Comparison of ENCODE assay signal across 29 cellular contexts in genomic region chr1:193680924-193681316, GRCh38.
"Had no signal": no experiment of that assay in that cellular context is flagged by ENCODE, and none has a peak within 500 bp of the region (broad histone marks: within the 10 kb centered on the region; RNA-seq: fewer than 3 reads in every experiment).

No MANE protein-coding gene starts in this region.

- H2AFZ ChIP-seq: parathyroid adenoma had no signal

- H3K27me3 ChIP-seq: breast epithelium, esophagus muscularis mucosa, right lobe of liver, uterus had no signal

- H3K4me3 ChIP-seq: breast epithelium, esophagus muscularis mucosa, left ventricle myocardium inferior, right lobe of liver, thoracic aorta, uterus had no signal

- ATAC-seq: naive thymus-derived CD8-positive, alpha-beta T cell; right lobe of liver had no signal

- H3K27ac ChIP-seq: breast epithelium, esophagus muscularis mucosa, parathyroid adenoma, right lobe of liver, thoracic aorta, uterus had no signal

- H3K4me1 ChIP-seq: breast epithelium, left ventricle myocardium inferior, parathyroid adenoma, right lobe of liver, uterus had no signal

- H3K36me3 ChIP-seq: breast epithelium, esophagus muscularis mucosa, left ventricle myocardium inferior, right lobe of liver, thoracic aorta, uterus had no signal

- H3K36me3 Mint-ChIP-seq: activated CD4-positive, alpha-beta memory T cell treated with anti-CD3 and anti-CD28 coated beads for 36 hours; activated naive CD4-positive, alpha-beta T cell treated with anti-CD3 and anti-CD28 coated beads, Interleukin-2, amount 10 ng/mL, durations not matched to agents 7 days and 5 days; naive thymus-derived CD8-positive, alpha-beta T cell had no signal

- H3K27me3 Mint-ChIP-seq: activated CD4-positive, alpha-beta memory T cell treated with anti-CD3 and anti-CD28 coated beads for 36 hours; activated CD4-positive, alpha-beta T cell treated with anti-CD3 and anti-CD28 coated beads, Interleukin-2, amount 10 ng/mL, durations not matched to agents 24 days and 14 days; activated naive CD4-positive, alpha-beta T cell treated with anti-CD3 and anti-CD28 coated beads, Interleukin-2, amount 10 ng/mL, durations not matched to agents 7 days and 5 days; activated T-cell treated with anti-CD3 and anti-CD28 coated beads, Interleukin-2, amount 50 U/mL, for 24 hours; stimulated activated naive CD8-positive, alpha-beta T cell treated with anti-CD3 and anti-CD28 coated beads, Interleukin-15, Interleukin-2, amounts not matched to agents 100 ng/mL and 50 ng/mL, for 24 hours had no signal

- H3K79me2 ChIP-seq: parathyroid adenoma had no signal

- H3K9me3 Mint-ChIP-seq: activated CD4-positive, alpha-beta memory T cell treated with anti-CD3 and anti-CD28 coated beads for 36 hours; activated naive CD4-positive, alpha-beta T cell treated with anti-CD3 and anti-CD28 coated beads, Interleukin-2, amount 10 ng/mL, durations not matched to agents 7 days and 5 days; activated T-cell treated with anti-CD3 and anti-CD28 coated beads, Interleukin-2, amount 50 U/mL, for 24 hours; neural crest cell; stimulated activated naive CD8-positive, alpha-beta T cell treated with anti-CD3 and anti-CD28 coated beads, Interleukin-15, Interleukin-2, amounts not matched to agents 100 ng/mL and 50 ng/mL, for 24 hours had no signal

- H3K4me1 Mint-ChIP-seq: activated CD4-positive, alpha-beta T cell treated with anti-CD3 and anti-CD28 coated beads, Interleukin-2, amount 10 ng/mL, durations not matched to agents 24 days and 14 days; activated naive CD4-positive, alpha-beta T cell treated with anti-CD3 and anti-CD28 coated beads, Interleukin-2, amount 10 ng/mL, durations not matched to agents 7 days and 5 days had no signal

- H3K27ac Mint-ChIP-seq: activated CD4-positive, alpha-beta memory T cell treated with anti-CD3 and anti-CD28 coated beads for 36 hours; activated CD4-positive, alpha-beta T cell treated with anti-CD3 and anti-CD28 coated beads, Interleukin-2, amount 10 ng/mL, durations not matched to agents 24 days and 14 days; activated naive CD4-positive, alpha-beta T cell treated with anti-CD3 and anti-CD28 coated beads, Interleukin-2, amount 10 ng/mL, durations not matched to agents 7 days and 5 days; activated T-cell treated with anti-CD3 and anti-CD28 coated beads, Interleukin-2, amount 50 U/mL, for 24 hours; stimulated activated naive CD8-positive, alpha-beta T cell treated with anti-CD3 and anti-CD28 coated beads, Interleukin-15, Interleukin-2, amounts not matched to agents 100 ng/mL and 50 ng/mL, for 24 hours; T-helper 1 cell treated with Interleukin-12 subunit alpha and Interleukin-12 subunit beta and Interleukin-4 antibody, amounts not matched to agents 30 μg/mL and 1 μg/mL, for 36 hours had no signal

- H3K4me3 Mint-ChIP-seq: activated CD4-positive, alpha-beta memory T cell treated with anti-CD3 and anti-CD28 coated beads for 36 hours; activated CD4-positive, alpha-beta T cell treated with anti-CD3 and anti-CD28 coated beads, Interleukin-2, amount 10 ng/mL, durations not matched to agents 24 days and 14 days; activated naive CD4-positive, alpha-beta T cell treated with anti-CD3 and anti-CD28 coated beads, Interleukin-2, amount 10 ng/mL, durations not matched to agents 7 days and 5 days; activated T-cell treated with anti-CD3 and anti-CD28 coated beads, Interleukin-2, amount 50 U/mL, for 24 hours; naive thymus-derived CD8-positive, alpha-beta T cell; neural crest cell; stimulated activated naive CD8-positive, alpha-beta T cell treated with anti-CD3 and anti-CD28 coated beads, Interleukin-15, Interleukin-2, amounts not matched to agents 100 ng/mL and 50 ng/mL, for 24 hours; T-helper 1 cell treated with Interleukin-12 subunit alpha and Interleukin-12 subunit beta and Interleukin-4 antibody, amounts not matched to agents 30 μg/mL and 1 μg/mL, for 36 hours had no signal

- DNase-seq: activated CD4-positive, alpha-beta memory T cell treated with anti-CD3 and anti-CD28 coated beads for 36 hours; activated CD4-positive, alpha-beta T cell treated with anti-CD3 and anti-CD28 coated beads, Interleukin-2, amount 10 ng/mL, durations not matched to agents 24 days and 14 days; activated CD4-positive, CD25-positive, alpha-beta regulatory T cell treated with anti-CD3 and anti-CD28 coated beads, Interleukin-2, amount 50 U/mL, for 72 hours; activated CD8-positive, alpha-beta memory T cell treated with anti-CD3 and anti-CD28 coated beads, Interleukin-2, amount 50 U/mL, for 4 hours; activated gamma-delta T cell; activated naive CD4-positive, alpha-beta T cell treated with anti-CD3 and anti-CD28 coated beads, Interleukin-2, amount 10 ng/mL, durations not matched to agents 7 days and 5 days; activated T-cell treated with anti-CD3 and anti-CD28 coated beads, Interleukin-2, amount 50 U/mL, for 24 hours; amniotic stem cell; dermis blood vessel endothelial cell; effector CD4-positive, alpha-beta T cell; glutamatergic neuron; left ventricle myocardium inferior; mammary epithelial cell; midbrain; naive thymus-derived CD8-positive, alpha-beta T cell; occipital lobe; right lobe of liver; stimulated activated CD4-positive, alpha-beta T cell treated with anti-CD3 and anti-CD28 coated beads, Interleukin-12 subunit alpha, Interleukin-12 subunit beta, amount 100 ng/mL, for 4 hours; stimulated activated CD4-positive, alpha-beta T cell treated with anti-CD3 and anti-CD28 coated beads, Interleukin-4, amount 100 ng/mL, for 1 hour; T-helper 9 cell; trophoblast cell; uterus had no signal

- H3K9me3 ChIP-seq: breast epithelium, esophagus muscularis mucosa, left ventricle myocardium inferior, right lobe of liver, thoracic aorta, uterus had no signal
